ENCODE assay signal across 17 cellular contexts in the genomic region with DNA sequence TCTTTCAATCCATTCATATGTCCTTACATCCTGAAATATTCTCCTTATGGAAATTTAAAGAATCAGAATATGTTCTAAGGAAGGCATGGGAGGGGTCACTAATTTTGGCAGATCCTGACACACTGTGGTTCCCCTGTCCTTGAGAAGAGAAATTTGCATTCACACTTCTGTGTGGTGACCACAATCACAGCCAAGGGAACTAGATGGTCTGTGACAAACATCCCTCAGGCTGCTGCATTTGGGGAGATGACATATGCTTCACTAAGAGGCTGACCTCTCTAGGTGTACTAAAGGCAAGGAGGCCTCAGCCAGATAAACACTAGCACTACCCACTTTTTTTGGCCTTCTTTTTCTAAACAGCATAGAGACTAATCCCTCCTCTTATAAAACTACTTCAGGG.
A peak's percentile ranks its signal among the peaks of the same experiment; 100 is the strongest.
DNase-seq lines count a peak whose midpoint lies in the region; ATAC-seq, FAIRE-seq and TF ChIP-seq lines count a peak whose summit lies in the region.
"Had no signal": no experiment of that assay in that cellular context is flagged by ENCODE, and none has a peak within 500 bp of the region (broad histone marks: within the 10 kb centered on the region; RNA-seq: fewer than 3 reads in every experiment).

No MANE protein-coding gene starts in this region.

- TF ChIP-seq CTCF in GM12878 (IDR thresholded peaks at IDR 0.05 in 2 of 3, conservative IDR thresholded peaks at IDR 0.05 in 1 of 3; ENCODE audit: control insufficient read depth in 2 of 3, extremely low read depth in 1 of 3, insufficient read depth in 1 of 3, low read depth in 3 of 3, low read length in 3 of 3) = no peak
- TF ChIP-seq CTCF in right atrium auricular region (IDR thresholded peaks at IDR 0.05) = no peak

- intact Hi-C loops in GM12878 (cut with micrococcal nuclease; ENCODE audit: unreplicated experiment) = loop anchor here (5.0 kb wide), 1 partner anchor 34 kb away; no protein-coding TSS in a partner anchor

- no peaks in the 10 kb centered on the region for H3K36me3 Mint-ChIP-seq in activated CD8-positive, alpha-beta T cell treated with anti-CD3 and anti-CD28 coated beads, Interleukin-2, amount 10 ng/mL, durations not matched to agents 7 days and 5 days (ENCODE audit: low read depth)

- H3K9me3 ChIP-seq in GM12878 (replicated peaks; ENCODE audit: control insufficient read depth, insufficient read depth, low read length) = no peaks in the 10 kb centered on the region
- H3K9me3 ChIP-seq in right atrium auricular region = no peaks in the 10 kb centered on the region
- H3K9me3 ChIP-seq: HAP-1, ovary had no signal

- SMC1A ChIA-PET in GM12878 (lab: Charles Lee; ENCODE audit: uncharacterized antibody, unreplicated experiment) = interaction anchor here (0.7 to 11.2 kb wide), 11 partner anchors 9 to 442 kb away, joined by 3 to 185 read pairs (median 6); no protein-coding TSS in a partner anchor

- no peak overlapping the region for H3K27ac Mint-ChIP-seq in activated CD8-positive, alpha-beta T cell treated with anti-CD3 and anti-CD28 coated beads, Interleukin-2, amount 10 ng/mL, durations not matched to agents 7 days and 5 days
- H3K27ac Mint-ChIP-seq: stimulated activated naive CD8-positive, alpha-beta T cell treated with anti-CD3 and anti-CD28 coated beads, Interleukin-15, amount 100 ng/mL, for 72 hours had no signal

- H3K9me3 Mint-ChIP-seq in activated CD8-positive, alpha-beta T cell treated with anti-CD3 and anti-CD28 coated beads, Interleukin-2, amount 10 ng/mL, durations not matched to agents 7 days and 5 days (ENCODE audit: insufficient read depth) = no peaks in the 10 kb centered on the region
- H3K9me3 Mint-ChIP-seq: stimulated activated naive CD8-positive, alpha-beta T cell treated with anti-CD3 and anti-CD28 coated beads, Interleukin-15, amount 100 ng/mL, for 72 hours had no signal

- no TSS peak for BruUV-seq in GM12878 (replicated peaks; lab: Mats Ljungman, UMichigan)

- ATAC-seq in GM18511 (IDR thresholded peaks at IDR 0.05; ENCODE audit: unreplicated experiment) (peak; percentile 67), GM21447 (IDR thresholded peaks at IDR 0.05; ENCODE audit: unreplicated experiment) (peak; percentile 73), HG03064 (IDR thresholded peaks at IDR 0.05; ENCODE audit: low read depth, unreplicated experiment) (peak; percentile 57), GM12878 (peak; percentile 87), GM19023 (IDR thresholded peaks at IDR 0.05; ENCODE audit: unreplicated experiment) (no peak)
- no peak for ATAC-seq in activated CD8-positive, alpha-beta T cell treated with anti-CD3 and anti-CD28 coated beads, Interleukin-2, amount 10 ng/mL, durations not matched to agents 7 days and 5 days
- ATAC-seq: left ventricle myocardium superior; stimulated activated naive CD8-positive, alpha-beta T cell treated with anti-CD3 and anti-CD28 coated beads, Interleukin-15, amount 100 ng/mL, for 72 hours had no signal

- no peak for FAIRE-seq in GM12878 (lab: Jason Lieb, UNC)
- FAIRE-seq: G401.6 had no signal

- H3K27me3 ChIP-seq in GM12878 (replicated peaks in 1 of 2; ENCODE audit: control insufficient read depth in 2 of 2, insufficient read depth in 2 of 2, low read length in 1 of 2) (no peaks in the 10 kb centered on the region), right atrium auricular region (no peaks in the 10 kb centered on the region)
- H3K27me3 ChIP-seq: ovary had no signal

- no peak overlapping the region for H3K4me3 Mint-ChIP-seq in activated CD8-positive, alpha-beta T cell treated with anti-CD3 and anti-CD28 coated beads, Interleukin-2, amount 10 ng/mL, durations not matched to agents 7 days and 5 days
- H3K4me3 Mint-ChIP-seq: stimulated activated naive CD8-positive, alpha-beta T cell treated with anti-CD3 and anti-CD28 coated beads, Interleukin-15, amount 100 ng/mL, for 72 hours had no signal

- TF ChIP-seq EP300 in GM12878 (IDR thresholded peaks at IDR 0.05; ENCODE audit: borderline replicate concordance in 1 of 2, control insufficient read depth in 1 of 2, low read depth in 2 of 2, low read length in 2 of 2) = no peak

- CTCF ChIA-PET in GM12878 (lab: Yijun Ruan, JAX) = interaction anchor here (0.7 to 1.0 kb wide), 2 partner anchors 29 to 79 kb away, joined by 3 read pairs; no protein-coding TSS in a partner anchor
- CTCF ChIA-PET in activated CD8-positive, alpha-beta T cell treated with anti-CD3 and anti-CD28 coated beads, Interleukin-2, amount 10 ng/mL, durations not matched to agents 7 days and 5 days (lab: Charles Lee) = no interaction called here

- H3K36me3 ChIP-seq in GM12878 (ENCODE audit: control insufficient read depth in 2 of 2, insufficient read depth in 2 of 2, low read length in 1 of 2) = no peaks in the 10 kb centered on the region
- no peaks in the 10 kb centered on the region for H3K36me3 ChIP-seq in right atrium auricular region
- H3K36me3 ChIP-seq: HAP-1, ovary had no signal

- DNase-seq in GM12878 (ENCODE audit: low read depth, low spot score) = peak; percentile 49
- no peak for DNase-seq in activated CD8-positive, alpha-beta T cell treated with anti-CD3 and anti-CD28 coated beads, Interleukin-2, amount 10 ng/mL, durations not matched to agents 7 days and 5 days
- DNase-seq in Kasumi-1 (lab: John Stamatoyannopoulos, UW) = no peak
- no peak for DNase-seq in right atrium auricular region (ENCODE audit: low spot score)
- DNase-seq: effector CD8-positive, alpha-beta T cell; KBM-7; left ventricle myocardium superior; NCI-H2029 treated with DMSO at 0.1 percent for 48 hours; ovary; stimulated activated naive CD8-positive, alpha-beta T cell treated with anti-CD3 and anti-CD28 coated beads, Interleukin-15, amount 100 ng/mL, for 72 hours; T1000 had no signal

- H3K9ac ChIP-seq in GM12878 (ENCODE audit: control insufficient read depth, insufficient read depth, low read length) = no peak overlapping the region

- H4K20me1 ChIP-seq in GM12878 (ENCODE audit: control insufficient read depth, insufficient read depth) = no peaks in the 10 kb centered on the region

- H3K4me1 ChIP-seq in GM12878 (ENCODE audit: control insufficient read depth, insufficient read depth, low read length) (peaks cover 15% of the 10 kb centered on the region), right atrium auricular region (no peaks in the 10 kb centered on the region)
- H3K4me1 ChIP-seq: HAP-1 had no signal

- H3K27ac ChIP-seq in GM12878 (ENCODE audit: control insufficient read depth, insufficient read depth) (no peak overlapping the region), right atrium auricular region (no peak overlapping the region)
- H3K27ac ChIP-seq: ovary had no signal

- H3K79me2 ChIP-seq in GM12878 (ENCODE audit: control insufficient read depth, insufficient read depth, low read length) = no peaks in the 10 kb centered on the region

- H3K27me3 Mint-ChIP-seq in activated CD8-positive, alpha-beta T cell treated with anti-CD3 and anti-CD28 coated beads, Interleukin-2, amount 10 ng/mL, durations not matched to agents 7 days and 5 days (ENCODE audit: low read depth) = peaks cover 11% of the 10 kb centered on the region

- POLR2A ChIA-PET in GM12878 (lab: Charles Lee) = no interaction called here
- POLR2A ChIA-PET in activated CD8-positive, alpha-beta T cell treated with anti-CD3 and anti-CD28 coated beads, Interleukin-2, amount 10 ng/mL, durations not matched to agents 7 days and 5 days (lab: Charles Lee) = no interaction called here

- RAD21 ChIA-PET in GM12878 (lab: Charles Lee; ENCODE audit: unreplicated experiment) = interaction anchor here (1.1 to 7.0 kb wide), 4 partner anchors 13 to 43 kb away, joined by 4 to 76 read pairs (median 8); no protein-coding TSS in a partner anchor

- in situ Hi-C loops in GM12878 (cut with MboI) = no loop called here

- no peak overlapping the region for H2AFZ ChIP-seq in GM12878 (ENCODE audit: control insufficient read depth, low read depth, low read length)

- H3K4me3 ChIP-seq in GM12878 = no peak overlapping the region
- H3K4me3 ChIP-seq in right atrium auricular region = no peak overlapping the region
- H3K4me3 ChIP-seq: HAP-1, ovary had no signal

- no peak for TF ChIP-seq POLR2A in GM12878 (IDR thresholded peaks at IDR 0.05; ENCODE audit: low read depth, low read length)

- H3K4me2 ChIP-seq in GM12878 (ENCODE audit: control insufficient read depth, insufficient read depth) = 0 out of 2 replicates have a peak overlapping the region, but pooled peaks have one; percentile 41

- TF ChIP-seq RAD21 in GM12878 (IDR thresholded peaks at IDR 0.05; ENCODE audit: insufficient read depth, low read depth, low read length) = no peak

- H3K4me1 Mint-ChIP-seq in activated CD8-positive, alpha-beta T cell treated with anti-CD3 and anti-CD28 coated beads, Interleukin-2, amount 10 ng/mL, durations not matched to agents 7 days and 5 days (ENCODE audit: low read depth) = no peaks in the 10 kb centered on the region
- H3K4me1 Mint-ChIP-seq: stimulated activated naive CD8-positive, alpha-beta T cell treated with anti-CD3 and anti-CD28 coated beads, Interleukin-15, amount 100 ng/mL, for 72 hours had no signal

TF ChIP-seq in GM12878, 131 proteins besides CTCF, POLR2A, EP300 and RAD21 (continues in another document):
- TF ChIP-seq HDAC6 (IDR thresholded peaks at IDR 0.05; ENCODE audit: unreplicated experiment) (no peak), ZNF217 (IDR thresholded peaks at IDR 0.05) (0 out of 2 replicates have a peak, but pooled peaks have one; percentile 54), YY1 (IDR thresholded peaks at IDR 0.05; ENCODE audit: low read depth, low read length) (no peak), IKZF1 (conservative IDR thresholded peaks at IDR 0.05) (peak; percentile 85), YBX1 (IDR thresholded peaks at IDR 0.05) (no peak), HDAC2 (IDR thresholded peaks at IDR 0.05) (no peak)

Comparison
In these comparisons a context has a peak if more than half of its experiments do, and no peak if none do; other contexts are left out.
1. ATAC-seq: peak in GM18511 (single experiment), GM21447 (single experiment), HG03064 (single experiment) and GM12878 (single experiment); none in activated CD8-positive, alpha-beta T cell treated with anti-CD3 and anti-CD28 coated beads, Interleukin-2, amount 10 ng/mL, durations not matched to agents 7 days and 5 days (single experiment) and GM19023 (single experiment).